ENCODE assay signal across 26 cellular contexts in genomic region chr7:4074994-4075393, GRCh38.
DNase-seq lines count a peak whose midpoint lies in the region; ATAC-seq and TF ChIP-seq lines count a peak whose summit lies in the region.
"Had no signal": no experiment of that assay in that cellular context is flagged by ENCODE, and none has a peak within 500 bp of the region (broad histone marks: within the 10 kb centered on the region; RNA-seq: fewer than 3 reads in every experiment).

No MANE protein-coding gene starts in this region.

- H3K23me2 ChIP-seq in H9 (ENCODE audit: insufficient read length, low read depth, low read length, poor library complexity, severe bottlenecking): no peaks in the 10 kb centered on the region

- H3K79me1 ChIP-seq in H9 (ENCODE audit: insufficient read depth, low read depth, low read length, poor library complexity, severe bottlenecking): no peaks in the 10 kb centered on the region
- no peaks in the 10 kb centered on the region for H3K79me1 ChIP-seq in neuronal stem cell (ENCODE audit: low read depth, low read length)

- H3K4me1 ChIP-seq in SK-N-SH (ENCODE audit: control insufficient read depth in 1 of 2, insufficient read depth in 2 of 2, low read depth in 1 of 2, low read length in 1 of 2): peaks cover 0 to 3% of the 10 kb centered on the region in 2 experiments; a peak in 1 of 4 replicates
- H3K4me1 ChIP-seq in H9 (ENCODE audit: insufficient read depth, low read length): no peaks in the 10 kb centered on the region; the same call in 1 of the 2 replicates
- H3K4me1 ChIP-seq in endodermal cell (ENCODE audit: control insufficient read depth, insufficient read depth, low read length): no peaks in the 10 kb centered on the region
- H3K4me1 ChIP-seq in neuronal stem cell (ENCODE audit: control insufficient read depth in 2 of 2, insufficient read depth in 1 of 2, low read depth in 1 of 2, low read length in 2 of 2): peaks cover 0 to 4% of the 10 kb centered on the region in 2 donors
- H3K4me1 ChIP-seq: BE2C, SJSA1 had no signal

- peaks cover 7 to 17% (median 12%) of the 10 kb centered on the region in 3 experiments; a peak in 6 of 7 replicates for H3K36me3 Mint-ChIP-seq in H9 (ENCODE audit: insufficient read depth in 1 of 3, low read depth in 3 of 3)
- peaks cover 34% of the 10 kb centered on the region for H3K36me3 Mint-ChIP-seq in endodermal cell (ENCODE audit: low read depth)
- H3K36me3 Mint-ChIP-seq: CD14-positive monocyte; CD8-positive, alpha-beta memory T cell had no signal

- no peak for TF ChIP-seq CTCF in SK-N-SH (IDR thresholded peaks at IDR 0.05)
- peak; percentile 28; the same call in 2 of the 3 replicates for TF ChIP-seq CTCF in H9 (conservative IDR thresholded peaks at IDR 0.05)
- peak; percentile 16 for TF ChIP-seq CTCF in endodermal cell (conservative IDR thresholded peaks at IDR 0.05)

- TF ChIP-seq EP300 in SK-N-SH (IDR thresholded peaks at IDR 0.05; ENCODE audit: borderline replicate concordance in 1 of 2, low read depth in 1 of 2, low read length in 1 of 2): no peak

- 67% methylated on average over 8 of the region's 8 CpGs for WGBS in SK-N-SH (ENCODE audit: low lambda C conversion rate)
- WGBS in H9 (ENCODE audit: extremely low coverage, insufficient read length, low lambda C conversion rate): no CpG with 5 or more reads among the region's 8 CpGs
- 91 to 96% methylated on average over 5 to 8 of the region's 8 CpGs for WGBS in endodermal cell (ENCODE audit: insufficient coverage in 1 of 2, insufficient read length in 1 of 2), 2 experiments
- WGBS in neuronal stem cell (ENCODE audit: extremely low coverage in 2 of 2, insufficient read length in 2 of 2, insufficient replicate concordance in 1 of 2), 2 donors: no CpG with 5 or more reads among the region's 8 CpGs

- H2BK120ac ChIP-seq in H9 (ENCODE audit: low read depth, low read length, poor library complexity, severe bottlenecking) (no peak overlapping the region), neuronal stem cell (ENCODE audit: low read depth, low read length) (no peak overlapping the region)

- no peak overlapping the region for H3K56ac ChIP-seq in H9 (ENCODE audit: insufficient read length, low read depth, low read length)

- H3K4me3 ChIP-seq in SK-N-SH (ENCODE audit: low read depth in 2 of 2, low read length in 1 of 2) (no peak overlapping the region), endodermal cell (ENCODE audit: low read length) (no peak overlapping the region), neuronal stem cell (ENCODE audit: low read length in 2 of 2) (no peak overlapping the region)
- H3K4me3 ChIP-seq: GM23248, SJSA1 had no signal

- H4K91ac ChIP-seq in H9 (ENCODE audit: insufficient read length, low read depth, low read length) (no peak overlapping the region), neuronal stem cell (ENCODE audit: low read depth, low read length, poor library complexity) (no peak overlapping the region)

- no peak for ATAC-seq in SK-N-SH treated with all-trans-retinoic acid at 6 μM for 48 hours
- ATAC-seq in GM19452 (IDR thresholded peaks at IDR 0.05; ENCODE audit: unreplicated experiment): no peak
- no peak for ATAC-seq in HG03280 (IDR thresholded peaks at IDR 0.05; ENCODE audit: unreplicated experiment)

- no peak overlapping the region for H3K18ac ChIP-seq in H9 (ENCODE audit: insufficient read length, low read depth, low read length)
- H3K18ac ChIP-seq in neuronal stem cell (ENCODE audit: low read length): peak overlapping the region; percentile 62

- H3K9ac ChIP-seq in SK-N-SH: no peak overlapping the region
- no peak overlapping the region for H3K9ac ChIP-seq in H9 (ENCODE audit: extremely low read depth, insufficient read length, low read length)
- no peak overlapping the region for H3K9ac ChIP-seq in endodermal cell (ENCODE audit: extremely low read depth, low read length, poor library complexity, severe bottlenecking)
- H3K9ac ChIP-seq in neuronal stem cell (ENCODE audit: low read depth, low read length, poor library complexity): no peak overlapping the region
- H3K9ac ChIP-seq: GM23248 had no signal

- no peaks in the 10 kb centered on the region for H3K79me2 ChIP-seq in SK-N-SH (ENCODE audit: insufficient read depth)
- H3K79me2 ChIP-seq in H9 (ENCODE audit: insufficient read depth, low read length): no peaks in the 10 kb centered on the region

- H3K27me3 ChIP-seq in SK-N-SH (ENCODE audit: insufficient read depth) (no peaks in the 10 kb centered on the region), H9 (ENCODE audit: insufficient read depth, low read length) (no peaks in the 10 kb centered on the region), endodermal cell (ENCODE audit: control insufficient read depth, insufficient read depth, low read length, poor library complexity, severe bottlenecking) (no peaks in the 10 kb centered on the region), neuronal stem cell (ENCODE audit: control insufficient read depth in 3 of 3, insufficient read depth in 3 of 3, low read depth in 1 of 3, low read length in 3 of 3) (no peaks in the 10 kb centered on the region)
- H3K27me3 ChIP-seq: BE2C, SJSA1 had no signal

- H3K14ac ChIP-seq in H9 (ENCODE audit: insufficient read depth, low read length): no peak overlapping the region
- H3K14ac ChIP-seq in neuronal stem cell (ENCODE audit: low read length): peak overlapping the region; percentile 32

- peak; percentile 39; the same call in 1 of the 2 replicates for TF ChIP-seq RAD21 in SK-N-SH (IDR thresholded peaks at IDR 0.05; ENCODE audit: low read length)

- no peak overlapping the region for H3K4ac ChIP-seq in H9 (ENCODE audit: low read depth, low read length)
- no peak overlapping the region for H3K4ac ChIP-seq in neuronal stem cell (ENCODE audit: low read length)

- CTCF ChIA-PET in SK-N-SH (lab: Yijun Ruan, JAX): interaction anchor here (0.8 to 1.8 kb wide), 6 partner anchors 9 to 766 kb away, joined by 3 to 5 read pairs (median 3); no protein-coding TSS in a partner anchor

- no peak overlapping the region for H2BK20ac ChIP-seq in H9 (ENCODE audit: low read depth, low read length, poor library complexity, severe bottlenecking)

- H2BK5ac ChIP-seq in H9 (ENCODE audit: insufficient read length, low read length): no peak overlapping the region
- H2BK5ac ChIP-seq in neuronal stem cell (ENCODE audit: low read length): no peak overlapping the region

- H4K8ac ChIP-seq in H9 (replicated peaks; ENCODE audit: insufficient read length, low read depth, low read length): no peak overlapping the region
- no peak overlapping the region for H4K8ac ChIP-seq in neuronal stem cell (ENCODE audit: low read depth, low read length)

- peaks cover 16 to 24% of the 10 kb centered on the region in 2 experiments for H3K4me1 Mint-ChIP-seq in H9
- H3K4me1 Mint-ChIP-seq in endodermal cell: peaks cover 13% of the 10 kb centered on the region
- H3K4me1 Mint-ChIP-seq: CD14-positive monocyte; CD8-positive, alpha-beta memory T cell had no signal

- H3K9me2 ChIP-seq in SK-N-SH: no peaks in the 10 kb centered on the region

- H3K4me3 Mint-ChIP-seq in H9 (no peak overlapping the region; a peak in 1 of 5 replicates), endodermal cell (no peak overlapping the region)
- H3K4me3 Mint-ChIP-seq: CD14-positive monocyte; CD8-positive, alpha-beta memory T cell had no signal

- no peak overlapping the region for H3T11ph ChIP-seq in H9 (ENCODE audit: low read length)

- H3K23ac ChIP-seq in H9 (ENCODE audit: insufficient read length, low read depth, low read length) (no peak overlapping the region), neuronal stem cell (ENCODE audit: low read depth, low read length, poor library complexity) (no peak overlapping the region)

- no peak overlapping the region for H3K27ac ChIP-seq in SK-N-SH (ENCODE audit: low read depth in 2 of 2, low read length in 1 of 2)
- no peak overlapping the region for H3K27ac ChIP-seq in H9 (ENCODE audit: insufficient read length, low read depth, low read length)
- H3K27ac ChIP-seq in endodermal cell (ENCODE audit: low read depth, low read length): no peak overlapping the region
- H3K27ac ChIP-seq in neuronal stem cell (replicated peaks; ENCODE audit: low read length): no peak overlapping the region
- H3K27ac ChIP-seq: GM23248, SJSA1 had no signal

- H3K4me2 ChIP-seq in SK-N-SH: no peak overlapping the region
- H3K4me2 ChIP-seq in H9 (ENCODE audit: insufficient read depth, insufficient read length, low read length): no peak overlapping the region
- no peak overlapping the region for H3K4me2 ChIP-seq in neuronal stem cell (ENCODE audit: insufficient read depth, low read length, poor library complexity, severe bottlenecking)

- peaks cover 1% of the 10 kb centered on the region; the same call in 1 of the 2 replicates for H3K27me3 Mint-ChIP-seq in H9 (ENCODE audit: low read depth)
- H3K27me3 Mint-ChIP-seq in endodermal cell (ENCODE audit: insufficient read depth): no peaks in the 10 kb centered on the region

- H2BK15ac ChIP-seq in H9 (ENCODE audit: low read depth, low read length) (no peak overlapping the region), neuronal stem cell (ENCODE audit: low read length) (no peak overlapping the region)

- H3F3A ChIP-seq in SK-N-SH (replicated peaks; ENCODE audit: insufficient read depth): no peaks in the 10 kb centered on the region

- no peak overlapping the region for H3K27ac Mint-ChIP-seq in H9
- no peak overlapping the region for H3K27ac Mint-ChIP-seq in endodermal cell
- H3K27ac Mint-ChIP-seq: CD14-positive monocyte; CD8-positive, alpha-beta memory T cell had no signal

- no peak for DNase-seq in SK-N-SH
- no peak for DNase-seq in H9
- DNase-seq in endodermal cell: peak; percentile 36
- no peak for DNase-seq in neuronal stem cell (ENCODE audit: low spot score)
- DNase-seq in NCI-H82 (lab: John Stamatoyannopoulos, UW): no peak
- DNase-seq: 8988T; ACHN; BE2C; CD8-positive, alpha-beta memory T cell; DMS153; DND-41; GM23248; Karpas-422; NCI-H1092 treated with DMSO at 0.1 percent for 48 hours; NCI-H1436 treated with DMSO at 0.1 percent for 48 hours; NCI-H187 treated with DMSO at 0.1 percent for 48 hours; NCI-H2107; NCI-H446 treated with DMSO at 0.1 percent for 48 hours; NCI-H526; Right ventricle myocardium superior; RPMI8226 had no signal

- no peaks in the 10 kb centered on the region; the same call in 1 of the 2 replicates for H3K9me3 ChIP-seq in SK-N-SH
- no peaks in the 10 kb centered on the region for H3K9me3 ChIP-seq in H9 (ENCODE audit: control insufficient read depth, low read depth, low read length)
- H3K9me3 ChIP-seq in endodermal cell (ENCODE audit: control insufficient read depth, low read length): no peaks in the 10 kb centered on the region
- peaks cover 0 to 7% of the 10 kb centered on the region in 2 donors for H3K9me3 ChIP-seq in neuronal stem cell (replicated peaks in 1 of 2; ENCODE audit: control insufficient read depth in 2 of 2, insufficient read depth in 1 of 2, low read depth in 1 of 2, low read length in 2 of 2)
- H3K9me3 ChIP-seq: BE2C, SJSA1 had no signal

- H3K9me3 Mint-ChIP-seq in H9: peaks cover 7 to 11% of the 10 kb centered on the region in 2 experiments; a peak in 3 of 5 replicates
- H3K9me3 Mint-ChIP-seq in endodermal cell: peaks cover 6% of the 10 kb centered on the region

- no peaks in the 10 kb centered on the region for H4K20me1 ChIP-seq in SK-N-SH (ENCODE audit: insufficient read depth)
- no peaks in the 10 kb centered on the region for H4K20me1 ChIP-seq in H9 (ENCODE audit: control insufficient read depth, insufficient read depth, insufficient read length)

- POLR2A ChIA-PET in SK-N-SH (lab: Yijun Ruan, JAX): no interaction called here

- H2BK12ac ChIP-seq in H9 (ENCODE audit: insufficient read length, low read depth, low read length) (no peak overlapping the region), neuronal stem cell (ENCODE audit: low read length) (no peak overlapping the region)

- H2AK5ac ChIP-seq in H9 (ENCODE audit: insufficient read length, low read length) (no peak overlapping the region), neuronal stem cell (ENCODE audit: low read depth, low read length) (no peak overlapping the region)

- no peak overlapping the region for H4K5ac ChIP-seq in H9 (ENCODE audit: insufficient read length, low read depth, low read length)

- H3K36me3 ChIP-seq in SK-N-SH (replicated peaks in 1 of 2; ENCODE audit: control insufficient read depth in 1 of 2, insufficient read depth in 2 of 2, low read length in 1 of 2) (no peaks in the 10 kb centered on the region), endodermal cell (ENCODE audit: control insufficient read depth, insufficient read depth, low read length) (no peaks in the 10 kb centered on the region), neuronal stem cell (replicated peaks in 1 of 2; ENCODE audit: control insufficient read depth in 2 of 2, insufficient read depth in 2 of 2, low read length in 2 of 2) (peaks cover 0 to 6% of the 10 kb centered on the region in 2 donors)
- H3K36me3 ChIP-seq: BE2C had no signal

- H2AFZ ChIP-seq in SK-N-SH (ENCODE audit: low read depth): no peak overlapping the region
- no peak overlapping the region for H2AFZ ChIP-seq in H9 (ENCODE audit: low read length)
- H2AFZ ChIP-seq in neuronal stem cell (ENCODE audit: low read length): no peak overlapping the region
- H2AFZ ChIP-seq: GM23248 had no signal
